9 cellular contexts compared by ENCODE assay signal in the genomic region with DNA sequence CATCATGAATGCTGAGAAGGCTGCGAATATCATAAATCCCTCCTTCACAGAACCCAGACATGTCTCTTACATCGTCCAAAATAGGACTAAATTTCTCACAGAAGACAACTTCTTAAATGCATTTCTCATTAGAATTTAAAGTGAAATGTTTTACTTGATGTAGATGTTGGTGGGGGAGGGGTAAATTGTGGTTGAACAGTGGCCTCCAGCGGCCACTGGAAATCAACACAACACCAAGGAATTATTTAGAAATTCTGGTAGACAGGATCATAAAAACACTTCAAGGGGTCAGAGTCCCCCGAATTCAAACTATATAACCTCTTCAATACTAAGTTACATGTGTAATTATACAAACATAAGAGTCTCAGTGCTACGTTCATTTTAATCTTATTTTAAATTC.
DNase-seq lines count a peak whose midpoint lies in the region; ATAC-seq, FAIRE-seq and TF ChIP-seq lines count a peak whose summit lies in the region.
"Had no signal": no experiment of that assay in that cellular context is flagged by ENCODE, and none has a peak within 500 bp of the region (broad histone marks: within the 10 kb centered on the region; RNA-seq: fewer than 3 reads in every experiment).

No MANE protein-coding gene starts in this region.

- H3K4me1 ChIP-seq in hepatocyte (ENCODE audit: insufficient read depth) (no peaks in the 10 kb centered on the region), transverse colon (no peaks in the 10 kb centered on the region)
- H3K4me1 ChIP-seq: SJSA1 had no signal

- TF ChIP-seq POLR2A in transverse colon (IDR thresholded peaks at IDR 0.05), result no peak

- H3K79me2 ChIP-seq in hepatocyte, result no peaks in the 10 kb centered on the region

- no peaks in the 10 kb centered on the region for H3K9me2 ChIP-seq in hepatocyte (replicated peaks; ENCODE audit: insufficient read depth)

- 33% methylated on average over 5 of the region's 5 CpGs for WGBS in hepatocyte (ENCODE audit: low lambda C conversion rate, missing lambda C conversion rate)
- WGBS in transverse colon (ENCODE audit: low coverage in 1 of 2), 2 donors, result 15 to 20% methylated on average over 5 of the region's 5 CpGs

- TF ChIP-seq RAD21 in Ishikawa (IDR thresholded peaks at IDR 0.05; ENCODE audit: low read depth), result peak; percentile 63

- H4K20me1 ChIP-seq in hepatocyte (ENCODE audit: insufficient read depth, poor library complexity, severe bottlenecking), result no peaks in the 10 kb centered on the region

- peak; percentile 31 for DNase-seq in COLO829 (ENCODE audit: low spot score)
- DNase-seq in GM19239 (ENCODE audit: insufficient read length, low spot score), result no peak
- DNase-seq in hepatocyte (ENCODE audit: low spot score), result peak; percentile 81
- no peak for DNase-seq in transverse colon
- no peak for DNase-seq in NCI-H1105 treated with DMSO at 0.1 percent for 48 hours (lab: John Stamatoyannopoulos, UW)

- no peak overlapping the region for H2AFZ ChIP-seq in hepatocyte

- no peaks in the 10 kb centered on the region for H3K36me3 ChIP-seq in hepatocyte (replicated peaks; ENCODE audit: insufficient read depth, low read depth)
- no peaks in the 10 kb centered on the region for H3K36me3 ChIP-seq in transverse colon
- H3K36me3 ChIP-seq: SJSA1 had no signal

- H3K4me3 ChIP-seq in hepatocyte (no peak overlapping the region), transverse colon (no peak overlapping the region)
- H3K4me3 ChIP-seq: SJSA1 had no signal

- TF ChIP-seq EP300 in Ishikawa (IDR thresholded peaks at IDR 0.05; ENCODE audit: borderline replicate concordance) (no peak), transverse colon (IDR thresholded peaks at IDR 0.05; ENCODE audit: low read depth) (no peak)

- no peaks in the 10 kb centered on the region for H3K9me3 ChIP-seq in hepatocyte (ENCODE audit: low read depth)
- H3K9me3 ChIP-seq in transverse colon, result no peaks in the 10 kb centered on the region
- H3K9me3 ChIP-seq: SJSA1 had no signal

- H3K27ac ChIP-seq in hepatocyte (no peak overlapping the region), transverse colon (no peak overlapping the region)
- H3K27ac ChIP-seq: SJSA1 had no signal

- H3K4me2 ChIP-seq in hepatocyte, result no peak overlapping the region

- in situ Hi-C loops in transverse colon (cut with MboI; ENCODE audit: low pct_ligation_motif_present in 1 of 4, low pct_unique_long_range_greater_than_20kb in 1 of 4, low sequenced_read_pairs in 3 of 4), result no loop called here

- no peak for ATAC-seq in GM18861 (IDR thresholded peaks at IDR 0.05; ENCODE audit: unreplicated experiment)

- TF ChIP-seq CTCF in hepatocyte (IDR thresholded peaks at IDR 0.05; ENCODE audit: poor library complexity) (peak; percentile 76), transverse colon (IDR thresholded peaks at IDR 0.05) (peak; percentile 19 to 36 (median 24))

- peak; percentile 77 for FAIRE-seq in GM19239 (lab: Jason Lieb, UNC)
- FAIRE-seq in TTC549 (lab: Jason Lieb, UNC), result peak; percentile 92

- intact Hi-C loops in transverse colon (cut with DNase I; ENCODE audit: low total_unique reads), result no loop called here

- H3K27me3 ChIP-seq in hepatocyte (no peaks in the 10 kb centered on the region), transverse colon (no peaks in the 10 kb centered on the region)
- H3K27me3 ChIP-seq: SJSA1 had no signal

TF ChIP-seq in Ishikawa, 13 proteins besides CTCF, POLR2A, EP300 and RAD21:
- no peak for TF ChIP-seq EGR1 (IDR thresholded peaks at IDR 0.05)
- TF ChIP-seq FOXM1 (IDR thresholded peaks at IDR 0.05; ENCODE audit: borderline replicate concordance, low read depth), result no peak
- TF ChIP-seq TAF1 (IDR thresholded peaks at IDR 0.05; ENCODE audit: low read depth), result no peak
- TF ChIP-seq, protein P1, sequence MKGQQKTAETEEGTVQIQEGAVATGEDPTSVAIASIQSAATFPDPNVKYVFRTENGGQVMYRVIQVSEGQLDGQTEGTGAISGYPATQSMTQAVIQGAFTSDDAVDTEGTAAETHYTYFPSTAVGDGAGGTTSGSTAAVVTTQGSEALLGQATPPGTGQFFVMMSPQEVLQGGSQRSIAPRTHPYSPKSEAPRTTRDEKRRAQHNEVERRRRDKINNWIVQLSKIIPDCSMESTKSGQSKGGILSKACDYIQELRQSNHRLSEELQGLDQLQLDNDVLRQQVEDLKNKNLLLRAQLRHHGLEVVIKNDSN (IDR thresholded peaks at IDR 0.05), result no peak
- TF ChIP-seq CREB1 (IDR thresholded peaks at IDR 0.05; ENCODE audit: low read depth), result no peak
- no peak for TF ChIP-seq MAX (IDR thresholded peaks at IDR 0.05)
- no peak for TF ChIP-seq TEAD4 (IDR thresholded peaks at IDR 0.05)
- no peak for TF ChIP-seq NFIC (IDR thresholded peaks at IDR 0.05)
- no peak for TF ChIP-seq TCF12 (IDR thresholded peaks at IDR 0.05; ENCODE audit: low read depth)
- TF ChIP-seq, protein P2, sequence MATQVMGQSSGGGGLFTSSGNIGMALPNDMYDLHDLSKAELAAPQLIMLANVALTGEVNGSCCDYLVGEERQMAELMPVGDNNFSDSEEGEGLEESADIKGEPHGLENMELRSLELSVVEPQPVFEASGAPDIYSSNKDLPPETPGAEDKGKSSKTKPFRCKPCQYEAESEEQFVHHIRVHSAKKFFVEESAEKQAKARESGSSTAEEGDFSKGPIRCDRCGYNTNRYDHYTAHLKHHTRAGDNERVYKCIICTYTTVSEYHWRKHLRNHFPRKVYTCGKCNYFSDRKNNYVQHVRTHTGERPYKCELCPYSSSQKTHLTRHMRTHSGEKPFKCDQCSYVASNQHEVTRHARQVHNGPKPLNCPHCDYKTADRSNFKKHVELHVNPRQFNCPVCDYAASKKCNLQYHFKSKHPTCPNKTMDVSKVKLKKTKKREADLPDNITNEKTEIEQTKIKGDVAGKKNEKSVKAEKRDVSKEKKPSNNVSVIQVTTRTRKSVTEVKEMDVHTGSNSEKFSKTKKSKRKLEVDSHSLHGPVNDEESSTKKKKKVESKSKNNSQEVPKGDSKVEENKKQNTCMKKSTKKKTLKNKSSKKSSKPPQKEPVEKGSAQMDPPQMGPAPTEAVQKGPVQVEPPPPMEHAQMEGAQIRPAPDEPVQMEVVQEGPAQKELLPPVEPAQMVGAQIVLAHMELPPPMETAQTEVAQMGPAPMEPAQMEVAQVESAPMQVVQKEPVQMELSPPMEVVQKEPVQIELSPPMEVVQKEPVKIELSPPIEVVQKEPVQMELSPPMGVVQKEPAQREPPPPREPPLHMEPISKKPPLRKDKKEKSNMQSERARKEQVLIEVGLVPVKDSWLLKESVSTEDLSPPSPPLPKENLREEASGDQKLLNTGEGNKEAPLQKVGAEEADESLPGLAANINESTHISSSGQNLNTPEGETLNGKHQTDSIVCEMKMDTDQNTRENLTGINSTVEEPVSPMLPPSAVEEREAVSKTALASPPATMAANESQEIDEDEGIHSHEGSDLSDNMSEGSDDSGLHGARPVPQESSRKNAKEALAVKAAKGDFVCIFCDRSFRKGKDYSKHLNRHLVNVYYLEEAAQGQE (IDR thresholded peaks at IDR 0.05; ENCODE audit: low read depth), result no peak
- no peak for TF ChIP-seq ZBTB7A (IDR thresholded peaks at IDR 0.05; ENCODE audit: low read depth)
- no peak for TF ChIP-seq YY1 (IDR thresholded peaks at IDR 0.05; ENCODE audit: low read depth)
- TF ChIP-seq CEBPB (IDR thresholded peaks at IDR 0.05), result no peak

Comparison
In these comparisons a context has a peak if more than half of its experiments do, and no peak if none do; other contexts are left out.
1. DNase-seq: peak in COLO829 (single experiment) and hepatocyte (single experiment); none in GM19239 (single experiment), transverse colon (single experiment) and NCI-H1105 treated with DMSO at 0.1 percent for 48 hours (single experiment).